In the genomic region with DNA sequence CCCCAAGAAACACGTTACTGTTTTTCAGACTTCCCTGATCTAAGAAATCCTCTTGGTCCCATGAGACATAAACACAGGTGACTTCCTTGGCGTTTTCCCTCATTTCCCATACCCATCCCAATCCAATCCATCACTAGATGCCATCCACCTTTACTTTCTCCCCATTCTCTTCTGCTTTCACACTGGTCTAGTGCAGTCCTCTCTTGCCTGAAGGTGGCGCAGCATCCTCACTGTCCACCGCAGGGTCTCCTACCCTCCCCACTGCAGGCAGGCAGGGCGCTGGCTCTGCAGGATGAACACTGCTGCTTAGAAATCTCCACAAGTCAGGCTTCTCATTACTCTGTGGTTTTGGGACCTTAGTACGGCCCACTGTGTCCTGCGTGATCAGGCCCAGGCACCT, we compare ENCODE assay signal across 8 cellular contexts. TPM values are rescaled to one million over a fixed set of nuclear protein-coding genes. Genes with fewer than 3 reads are reported as not detected.
DNase-seq lines count a peak whose midpoint lies in the region; ATAC-seq and TF ChIP-seq lines count a peak whose summit lies in the region.

No MANE protein-coding gene starts in this region.

- H3K9me2 ChIP-seq in OCI-LY1 (ENCODE audit: low read depth, low read length): no peaks in the 10 kb centered on the region

- H3K36me3 ChIP-seq in OCI-LY1 (ENCODE audit: insufficient read depth, low read length) (no peaks in the 10 kb centered on the region), iPS DF 6.9 (ENCODE audit: control insufficient read depth, insufficient read depth, low read length) (no peaks in the 10 kb centered on the region)

- no peaks in the 10 kb centered on the region for H3F3A ChIP-seq in OCI-LY1 (ENCODE audit: insufficient read depth, low read length)

- no peaks in the 10 kb centered on the region for H3K9me3 ChIP-seq in OCI-LY1 (ENCODE audit: low read length)
- H3K9me3 ChIP-seq in iPS DF 6.9 (ENCODE audit: control insufficient read depth, insufficient read depth, low read length): no peaks in the 10 kb centered on the region

- WGBS in iPS DF 6.9 (ENCODE audit: insufficient coverage, insufficient read length): no CpG with 5 or more reads among the region's 7 CpGs

- H3K4me2 ChIP-seq in OCI-LY1 (ENCODE audit: low read length): no peak overlapping the region

- ATAC-seq in GM18505 (IDR thresholded peaks at IDR 0.05; ENCODE audit: unreplicated experiment) (no peak), esophagus mucosa (no peak)

- no peak for TF ChIP-seq POLR2A in GM18505 (IDR thresholded peaks at IDR 0.05; ENCODE audit: borderline replicate concordance, extremely low read depth, insufficient read depth, insufficient read length)

- in situ Hi-C loops in G401 (cut with HindIII; ENCODE audit: low sequenced_read_pairs): no loop called here

- DNase-seq in G401 (ENCODE audit: low spot score) (peak; percentile 93), amniotic epithelial cell (ENCODE audit: low read depth) (peak; percentile 38), iPS DF 6.9 (ENCODE audit: low read depth, low spot score) (peak; percentile 52), GM20000 (ENCODE audit: low spot score) (no peak)
- DNase-seq in stimulated activated CD8-positive, alpha-beta memory T cell treated with anti-CD3 and anti-CD28 coated beads, Interleukin-15, amount 100 ng/mL, for 1 hour (ENCODE audit: low read depth): peak; percentile 30

- H3K27ac ChIP-seq in OCI-LY1 (ENCODE audit: low read depth, low read length, poor library complexity, severe bottlenecking) (no peak overlapping the region), iPS DF 6.9 (ENCODE audit: low read length) (no peak overlapping the region)

- H3K4me3 ChIP-seq in OCI-LY1 (ENCODE audit: low read depth, low read length, poor library complexity, severe bottlenecking) (no peak overlapping the region), iPS DF 6.9 (ENCODE audit: low read length) (no peak overlapping the region)

- H3K27me3 ChIP-seq in OCI-LY1 (ENCODE audit: insufficient read depth, low read length): no peaks in the 10 kb centered on the region
- H3K27me3 ChIP-seq in iPS DF 6.9 (ENCODE audit: control insufficient read depth, insufficient read depth, low read length): no peaks in the 10 kb centered on the region

- TF ChIP-seq CTCF in OCI-LY1 (IDR thresholded peaks at IDR 0.05; ENCODE audit: low read length) (peak; percentile 96), GM20000 (IDR thresholded peaks at IDR 0.05; ENCODE audit: extremely low read depth, missing control alignments) (no peak)

- H3K79me2 ChIP-seq in OCI-LY1 (ENCODE audit: insufficient read depth, low read length): peaks cover 51% of the 10 kb centered on the region

- no peak overlapping the region for H2AFZ ChIP-seq in OCI-LY1 (ENCODE audit: low read length)

- H4K20me1 ChIP-seq in OCI-LY1 (ENCODE audit: insufficient read depth, low read length): no peaks in the 10 kb centered on the region

- no peak overlapping the region for H3K9ac ChIP-seq in OCI-LY1 (ENCODE audit: low read length)

- H3K4me1 ChIP-seq in OCI-LY1 (ENCODE audit: insufficient read depth, low read length, severe bottlenecking) (peaks cover 33% of the 10 kb centered on the region), iPS DF 6.9 (ENCODE audit: control insufficient read depth, insufficient read depth, low read length) (peaks cover 2% of the 10 kb centered on the region)

RNA-seq across cellular contexts. Expression of gene RAB7A, which starts 58.2 kb away (rescaled TPM):
- total RNA-seq in G401 (2014; rRNA removed; shearing (Covaris generic)): 114 and 168 TPM in 2 replicates
- total RNA-seq in esophagus mucosa: 231 TPM
